ENCODE assay signal across 1 cellular context in genomic region chr20:31596412-31596715, GRCh38.
TF ChIP-seq lines count a peak whose summit lies in the region.

No MANE protein-coding gene starts in this region.

TF ChIP-seq in A549, 52 proteins besides CTCF, POLR2A, EP300 and RAD21:
- TF ChIP-seq ZFP36 (IDR thresholded peaks at IDR 0.05; ENCODE audit: borderline replicate concordance, partially characterized antibody) (peak; percentile 48), ZSCAN20 (CRISPR knock-in tag; IDR thresholded peaks at IDR 0.05) (0 out of 2 replicates have a peak, but pooled peaks have one; percentile 3)
